1 cellular context compared by ENCODE assay signal in genomic region chr17:43010667-43011308, GRCh38.
TF ChIP-seq lines count a peak whose summit lies in the region.

No MANE protein-coding gene starts in this region.

TF ChIP-seq in HCT116, 20 proteins besides CTCF, POLR2A, EP300 and RAD21 (continued from another document):
- TF ChIP-seq MAX (IDR thresholded peaks at IDR 0.05) = no peak; the same call in 1 of the 2 replicates
TF ChIP-seq in HCT116: peak in this region for 4.
